24 cellular contexts compared by ENCODE assay signal in the genomic region with DNA sequence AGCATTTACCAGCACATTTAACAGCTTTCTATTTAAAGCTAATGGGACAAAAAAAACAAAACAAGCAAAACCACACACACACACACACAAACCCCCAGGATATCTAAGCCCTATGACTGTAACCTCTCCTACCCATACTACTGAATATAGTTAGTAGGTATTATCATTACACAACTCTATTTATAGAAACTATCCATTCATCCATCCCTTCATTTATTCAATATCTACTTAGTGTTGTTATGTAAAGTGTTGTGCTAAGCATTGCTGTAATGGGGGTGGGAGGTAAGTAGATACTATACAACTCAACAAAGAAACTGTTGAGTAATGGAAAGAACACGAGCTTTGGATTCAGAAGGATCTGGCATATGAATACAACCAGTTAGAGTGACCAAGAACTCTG.
"Had no signal": no experiment of that assay in that cellular context is flagged by ENCODE, and none has a peak within 500 bp of the region (broad histone marks: within the 10 kb centered on the region; RNA-seq: fewer than 3 reads in every experiment).

No MANE protein-coding gene starts in this region.

- H3K36me3 ChIP-seq: esophagus muscularis mucosa, heart right ventricle, left lung, prostate gland, sigmoid colon, spleen, thoracic aorta, tibial nerve, upper lobe of left lung had no signal

- H3K4me1 ChIP-seq: prostate gland, sigmoid colon had no signal

- ATAC-seq: foreskin keratinocyte; heart right ventricle; left cardiac atrium; left lung; naive thymus-derived CD4-positive, alpha-beta T cell; right cardiac atrium; stimulated activated memory B cell treated with anti-CD40 and anti-IgM and Interleukin-4, amounts not matched to agents 10 μg/mL and 1 μg/mL and 100 μg/mL, for 72 hours had no signal

- H3K27me3 ChIP-seq: esophagus muscularis mucosa, foreskin keratinocyte, heart right ventricle, left lung, sigmoid colon, spleen, tibial nerve, upper lobe of left lung had no signal

- H3K27ac ChIP-seq: coronary artery, esophagus muscularis mucosa, foreskin keratinocyte, heart right ventricle, left lung, prostate gland, sigmoid colon, skin epidermis, spleen, thoracic aorta, tibial nerve, upper lobe of left lung had no signal

- DNase-seq: dermis blood vessel endothelial cell; effector memory CD4-positive, alpha-beta T cell; foreskin keratinocyte; glutamatergic neuron; heart right ventricle; hippocampal formation; left cardiac atrium; left lung; mesenchymal stem cell; midbrain; naive thymus-derived CD4-positive, alpha-beta T cell; nucleus accumbens; right cardiac atrium; sigmoid colon; spleen; stimulated activated CD4-positive, alpha-beta T cell treated with anti-CD3 and anti-CD28 coated beads, Interleukin-4, amount 100 ng/mL, for 4 hours; upper lobe of left lung had no signal

- H3K9me3 ChIP-seq: prostate gland, sigmoid colon had no signal

- H3K4me3 ChIP-seq: coronary artery, esophagus muscularis mucosa, heart right ventricle, left lung, prostate gland, sigmoid colon, skin epidermis, spleen, thoracic aorta, tibial nerve, upper lobe of left lung had no signal
